ENCODE assay signal across 15 cellular contexts in the genomic region with DNA sequence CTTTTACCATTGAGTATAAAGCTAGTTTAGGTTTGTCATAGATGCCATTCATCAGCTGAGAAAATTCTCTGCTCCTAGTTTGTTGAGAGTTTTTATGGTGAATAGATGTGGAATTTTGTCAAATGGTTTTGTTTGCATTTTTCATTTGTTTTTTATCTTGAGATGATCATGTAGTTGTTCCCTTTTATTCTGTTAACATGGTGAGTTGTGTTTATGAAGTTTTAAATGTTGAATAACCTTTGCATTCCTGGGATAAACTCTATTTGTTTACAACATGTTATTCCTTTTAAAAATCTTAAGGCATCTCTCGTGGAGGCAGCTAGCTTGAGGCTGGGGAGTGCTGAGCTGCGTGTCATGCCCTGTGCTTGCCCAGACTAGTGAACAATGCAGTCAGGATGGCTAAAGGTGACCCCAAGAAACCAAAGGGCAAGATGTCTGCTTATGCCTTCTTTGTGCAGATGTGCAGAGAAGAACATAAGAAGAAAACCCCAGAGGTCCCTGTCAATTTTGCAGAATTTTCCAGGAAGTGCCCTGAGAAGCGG.
"Had no signal": no experiment of that assay in that cellular context is flagged by ENCODE, and none has a peak within 500 bp of the region (broad histone marks: within the 10 kb centered on the region; RNA-seq: fewer than 3 reads in every experiment).

No MANE protein-coding gene starts in this region.

- DNase-seq: activated B cell treated with CpG ODN at 0.5 μM for 24 hours; activated CD4-positive, alpha-beta T cell treated with anti-CD3 and anti-CD28 coated beads, Interleukin-2, amount 10 ng/mL, durations not matched to agents 7 days and 5 days; activated CD8-positive, alpha-beta memory T cell treated with anti-CD3 and anti-CD28 coated beads for 24 hours; activated naive CD4-positive, alpha-beta T cell; activated naive CD8-positive, alpha-beta T cell treated with anti-CD3 and anti-CD28 coated beads, Interleukin-2, amount 10 ng/mL, durations not matched to agents 7 days and 5 days; anterior cingulate cortex; dermis blood vessel endothelial cell; glutamatergic neuron; hypothalamus; nephron progenitor cell; sigmoid colon; stimulated activated CD4-positive, alpha-beta T cell treated with anti-CD3 and anti-CD28 coated beads, Interleukin-2, amount 100 ng/mL, for 24 hours; stomach; testis had no signal

- H3K4me3 Mint-ChIP-seq: activated B cell treated with CpG ODN at 0.5 μM for 24 hours; activated CD4-positive, alpha-beta T cell treated with anti-CD3 and anti-CD28 coated beads, Interleukin-2, amount 10 ng/mL, durations not matched to agents 7 days and 5 days; activated naive CD8-positive, alpha-beta T cell treated with anti-CD3 and anti-CD28 coated beads, Interleukin-2, amount 10 ng/mL, durations not matched to agents 7 days and 5 days; nephron progenitor cell; T-helper 2 cell treated with Interferon-gamma antibody and Interleukin-4, amounts not matched to agents 5 μg/mL and 100 μg/mL, for 36 hours had no signal

- H3K9me3 ChIP-seq: sigmoid colon, stomach, testis had no signal

- H3K4me1 ChIP-seq: sigmoid colon, stomach, testis had no signal

- H3K36me3 Mint-ChIP-seq: activated naive CD8-positive, alpha-beta T cell treated with anti-CD3 and anti-CD28 coated beads, Interleukin-2, amount 10 ng/mL, durations not matched to agents 7 days and 5 days had no signal

- H3K4me1 Mint-ChIP-seq: activated B cell treated with CpG ODN at 0.5 μM for 24 hours; activated CD4-positive, alpha-beta T cell treated with anti-CD3 and anti-CD28 coated beads, Interleukin-2, amount 10 ng/mL, durations not matched to agents 7 days and 5 days had no signal

- H3K27ac Mint-ChIP-seq: activated B cell treated with CpG ODN at 0.5 μM for 24 hours; activated CD4-positive, alpha-beta T cell treated with anti-CD3 and anti-CD28 coated beads, Interleukin-2, amount 10 ng/mL, durations not matched to agents 7 days and 5 days; activated naive CD8-positive, alpha-beta T cell treated with anti-CD3 and anti-CD28 coated beads, Interleukin-2, amount 10 ng/mL, durations not matched to agents 7 days and 5 days; nephron progenitor cell; T-helper 2 cell treated with Interferon-gamma antibody and Interleukin-4, amounts not matched to agents 5 μg/mL and 100 μg/mL, for 36 hours had no signal

- H3K27me3 ChIP-seq: sigmoid colon, stomach, testis had no signal

- H3K27ac ChIP-seq: sigmoid colon, stomach, testis had no signal

- H3K9me3 Mint-ChIP-seq: activated CD4-positive, alpha-beta T cell treated with anti-CD3 and anti-CD28 coated beads, Interleukin-2, amount 10 ng/mL, durations not matched to agents 7 days and 5 days; activated naive CD8-positive, alpha-beta T cell treated with anti-CD3 and anti-CD28 coated beads, Interleukin-2, amount 10 ng/mL, durations not matched to agents 7 days and 5 days; T-helper 2 cell treated with Interferon-gamma antibody and Interleukin-4, amounts not matched to agents 5 μg/mL and 100 μg/mL, for 36 hours had no signal

- H3K4me3 ChIP-seq: sigmoid colon, stomach, testis had no signal

- H3K36me3 ChIP-seq: sigmoid colon, stomach had no signal
